ENCODE assay signal across 2 cellular contexts in genomic region chr19:5867201-5868136, GRCh38.
A peak's percentile ranks its signal among the peaks of the same experiment; 100 is the strongest.
TF ChIP-seq lines count a peak whose summit lies in the region.

No MANE protein-coding gene starts in this region.

TF ChIP-seq in SK-N-SH treated with all-trans-retinoic acid at 6 μM for 48 hours, 23 proteins besides CTCF, POLR2A, EP300 and RAD21:
- TF ChIP-seq RARB (CRISPR knock-in tag; IDR thresholded peaks at IDR 0.05) = no peak
- TF ChIP-seq ZFP3 (CRISPR knock-in tag; IDR thresholded peaks at IDR 0.05) = peak; percentile 91
- TF ChIP-seq CREB5 (CRISPR knock-in tag; IDR thresholded peaks at IDR 0.05; ENCODE audit: low read depth) = no peak
- TF ChIP-seq ARNTL (CRISPR knock-in tag; IDR thresholded peaks at IDR 0.05; ENCODE audit: borderline replicate concordance, low read depth) = no peak
- TF ChIP-seq CSRNP3 (CRISPR knock-in tag; IDR thresholded peaks at IDR 0.05) = no peak
- no peak for TF ChIP-seq ZFP30 (CRISPR knock-in tag; IDR thresholded peaks at IDR 0.05)
- TF ChIP-seq ISL1 (CRISPR knock-in tag; IDR thresholded peaks at IDR 0.05) = no peak
- no peak for TF ChIP-seq TSHZ2 (CRISPR knock-in tag; IDR thresholded peaks at IDR 0.05)

TF ChIP-seq in SK-N-SH, 30 proteins besides CTCF, POLR2A, EP300 and RAD21:
- TF ChIP-seq FOSL2 (IDR thresholded peaks at IDR 0.05; ENCODE audit: borderline replicate concordance, low read depth) (no peak), TCF12 (IDR thresholded peaks at IDR 0.05) (no peak), FOXJ3 (CRISPR knock-in tag; IDR thresholded peaks at IDR 0.05) (no peak), SIN3A (IDR thresholded peaks at IDR 0.05; ENCODE audit: borderline replicate concordance, low read depth, low read length) (no peak), EZH2phosphoT487 (IDR thresholded peaks at IDR 0.05; ENCODE audit: borderline replicate concordance, low read depth) (no peak), MEF2A (IDR thresholded peaks at IDR 0.05; ENCODE audit: borderline replicate concordance, low read depth) (no peak), ELF1 (IDR thresholded peaks at IDR 0.05) (no peak)
